Comparison of ENCODE assay signal across 8 cellular contexts in genomic region chrX:151151668-151152267, GRCh38. TPM values are rescaled to one million over a fixed set of nuclear protein-coding genes. Genes with fewer than 3 reads are reported as not detected.
DNase-seq lines count a peak whose midpoint lies in the region; ATAC-seq and TF ChIP-seq lines count a peak whose summit lies in the region.

No MANE protein-coding gene starts in this region.

- no peaks in the 10 kb centered on the region for H3K9me3 Mint-ChIP-seq in immature natural killer cell

- no peak overlapping the region for H3K9ac ChIP-seq in OCI-LY1 (ENCODE audit: low read length)

- peaks cover 6 to 11% (median 9%) of the 10 kb centered on the region in 3 donors for H3K27me3 Mint-ChIP-seq in immature natural killer cell (ENCODE audit: low read depth in 3 of 3)

- no peak overlapping the region for H3K4me3 Mint-ChIP-seq in immature natural killer cell

- ATAC-seq in GM18520 (IDR thresholded peaks at IDR 0.05; ENCODE audit: unreplicated experiment), result peak; percentile 56

- H4K20me1 ChIP-seq in OCI-LY1 (ENCODE audit: insufficient read depth, low read length), result no peaks in the 10 kb centered on the region

- DNase-seq in COLO668 (lab: John Stamatoyannopoulos, UW; ENCODE audit: unreplicated experiment) (peak; percentile 28), HL-60 (ENCODE audit: low read depth in 1 of 2, low spot score in 1 of 2) (peak; percentile 10 to 39), astrocyte of the cerebellum (ENCODE audit: low read depth) (peak; percentile 22), immature natural killer cell (peak; percentile 32 to 42 (median 40)), ecto neural progenitor cell (ENCODE audit: low spot score) (no peak)
- DNase-seq in stimulated activated CD8-positive, alpha-beta memory T cell treated with anti-CD3 and anti-CD28 coated beads, Interleukin-7, amount 100 ng/mL, for 4 hours (ENCODE audit: low read depth in 2 of 2), result peak; percentile 0 to 5

- peaks cover 10% of the 10 kb centered on the region for H3K27me3 ChIP-seq in HL-60 (ENCODE audit: insufficient read depth, poor library complexity, severe bottlenecking)
- H3K27me3 ChIP-seq in OCI-LY1 (ENCODE audit: insufficient read depth, low read length), result no peaks in the 10 kb centered on the region

- TF ChIP-seq CTCF in HL-60 (IDR thresholded peaks at IDR 0.05; ENCODE audit: insufficient read depth, low read length), result peak; percentile 27
- TF ChIP-seq CTCF in OCI-LY1 (IDR thresholded peaks at IDR 0.05; ENCODE audit: low read length), result peak; percentile 56
- peak; percentile 69 for TF ChIP-seq CTCF in astrocyte of the cerebellum (IDR thresholded peaks at IDR 0.05; ENCODE audit: low read depth, low read length, missing control alignments)

- no peaks in the 10 kb centered on the region for H3F3A ChIP-seq in OCI-LY1 (ENCODE audit: insufficient read depth, low read length)

- H3K36me3 Mint-ChIP-seq in immature natural killer cell, result no peaks in the 10 kb centered on the region

- no peak overlapping the region for H3K4me2 ChIP-seq in OCI-LY1 (ENCODE audit: low read length)

- no peaks in the 10 kb centered on the region for H3K36me3 ChIP-seq in OCI-LY1 (ENCODE audit: insufficient read depth, low read length)

- no peaks in the 10 kb centered on the region for H3K4me1 ChIP-seq in OCI-LY1 (ENCODE audit: insufficient read depth, low read length, severe bottlenecking)

- no peak overlapping the region for H3K27ac Mint-ChIP-seq in immature natural killer cell

- no peak overlapping the region for H3K4me3 ChIP-seq in HL-60 (replicated peaks; ENCODE audit: insufficient read depth, low read length)
- H3K4me3 ChIP-seq in OCI-LY1 (ENCODE audit: low read depth, low read length, poor library complexity, severe bottlenecking), result no peak overlapping the region
- no peak overlapping the region for H3K4me3 ChIP-seq in astrocyte of the cerebellum (ENCODE audit: low read depth, low read length)

- no peaks in the 10 kb centered on the region for H3K4me1 Mint-ChIP-seq in immature natural killer cell

- no peak overlapping the region for H2AFZ ChIP-seq in OCI-LY1 (ENCODE audit: low read length)

- no peak overlapping the region for H3K27ac ChIP-seq in HL-60 (replicated peaks)
- no peak overlapping the region for H3K27ac ChIP-seq in OCI-LY1 (ENCODE audit: low read depth, low read length, poor library complexity, severe bottlenecking)

- H3K79me2 ChIP-seq in OCI-LY1 (ENCODE audit: insufficient read depth, low read length), result no peaks in the 10 kb centered on the region

- in situ Hi-C loops in astrocyte of the cerebellum (cut with HindIII; ENCODE audit: low sequenced_read_pairs), result no loop called here

- H3K9me3 ChIP-seq in OCI-LY1 (ENCODE audit: low read length), result no peaks in the 10 kb centered on the region

- H3K9me2 ChIP-seq in OCI-LY1 (ENCODE audit: low read depth, low read length), result no peaks in the 10 kb centered on the region

RNA-seq across cellular contexts. Expression of gene GPR50, which starts 24.6 kb away (rescaled TPM):
- polyA plus RNA-seq in immature natural killer cell, result not detected
